In genomic region chr2:96863575-96864342, GRCh38 we compare ENCODE assay signal across 11 cellular contexts.
"Had no signal": no experiment of that assay in that cellular context is flagged by ENCODE, and none has a peak within 500 bp of the region (broad histone marks: within the 10 kb centered on the region; RNA-seq: fewer than 3 reads in every experiment).

No MANE protein-coding gene starts in this region.

- H3K9me3 Mint-ChIP-seq: nephron progenitor cell; stimulated activated naive B cell treated with anti-CD40 and anti-IgM and Interleukin-4, amounts not matched to agents 10 μg/mL and 1 μg/mL and 100 μg/mL, for 72 hours; T-helper 2 cell treated with Interferon-gamma antibody and Interleukin-4, amounts not matched to agents 5 μg/mL and 100 μg/mL, for 36 hours had no signal

- DNase-seq: activated naive CD4-positive, alpha-beta T cell treated with Interleukin-2 at 50 U/mL for 16 hours; activated T-cell treated with anti-CD3 and anti-CD28 coated beads for 4 hours; esophagus squamous epithelium; hippocampal formation; mesenchymal stem cell; nephron progenitor cell; stimulated activated CD4-positive, alpha-beta T cell treated with anti-CD3 and anti-CD28 coated beads, Interleukin-2, amount 100 ng/mL, for 48 hours; stimulated activated naive B cell treated with anti-CD40 and anti-IgM and Interleukin-4, amounts not matched to agents 10 μg/mL and 1 μg/mL and 100 μg/mL, for 72 hours; trophoblast cell had no signal

- H3K27ac ChIP-seq: psoas muscle had no signal

- H3K4me3 Mint-ChIP-seq: stimulated activated naive B cell treated with anti-CD40 and anti-IgM and Interleukin-4, amounts not matched to agents 10 μg/mL and 1 μg/mL and 100 μg/mL, for 72 hours; T-helper 2 cell treated with Interferon-gamma antibody and Interleukin-4, amounts not matched to agents 5 μg/mL and 100 μg/mL, for 36 hours had no signal

- ATAC-seq: psoas muscle; stimulated activated naive B cell treated with anti-CD40 and anti-IgM and Interleukin-4, amounts not matched to agents 10 μg/mL and 1 μg/mL and 100 μg/mL, for 72 hours had no signal

- H3K4me3 ChIP-seq: esophagus squamous epithelium, psoas muscle had no signal

- H3K27me3 ChIP-seq: esophagus squamous epithelium had no signal

- H3K27ac Mint-ChIP-seq: stimulated activated naive B cell treated with anti-CD40 and anti-IgM and Interleukin-4, amounts not matched to agents 10 μg/mL and 1 μg/mL and 100 μg/mL, for 72 hours had no signal

- H3K9me3 ChIP-seq: esophagus squamous epithelium, psoas muscle had no signal
